Comparison of ENCODE assay signal across 8 cellular contexts in genomic region chr7:35800718-35801391, GRCh38. TPM values are rescaled to one million over a fixed set of nuclear protein-coding genes. Genes with fewer than 3 reads are reported as not detected.
DNase-seq lines count a peak whose midpoint lies in the region; ATAC-seq and TF ChIP-seq lines count a peak whose summit lies in the region.

Gene SEPTIN7, plus strand, starts transcription at chr7:35801057. Its CDS starts 153 bp downstream, at chr7:35801210.

- H3K4me3 ChIP-seq in GM12864 (ENCODE audit: low read depth, low read length) (peak within 1 kb of the TSS; percentile 98), ovary (peak within 1 kb of the TSS; percentile 98), thyroid gland (replicated peaks in 1 of 3) (peak within 1 kb of the TSS; percentile 64 to 92 (median 90))

- H3K9me3 ChIP-seq in ovary: no peaks in the 10 kb centered on the region
- no peaks in the 10 kb centered on the region for H3K9me3 ChIP-seq in thyroid gland

- peak; percentile 97 for DNase-seq in GM12864 (ENCODE audit: low read depth)
- peak; percentile 98 to 100 (median 100) for DNase-seq in NCI-H1417 (lab: John Stamatoyannopoulos, UW)
- peak; percentile 95 to 96 for DNase-seq in SW 1271 (lab: John Stamatoyannopoulos, UW)
- DNase-seq in activated naive CD8-positive, alpha-beta T cell treated with anti-CD3 and anti-CD28 coated beads, Interleukin-2, amount 50 U/mL, for 16 hours (ENCODE audit: low read depth, low spot score): peak; percentile 98
- peak; percentile 94 to 100 (median 99) for DNase-seq in head of caudate nucleus
- DNase-seq in ovary: peak; percentile 99
- DNase-seq in thyroid gland: peak; percentile 99

- H3K4me1 ChIP-seq in ovary (ENCODE audit: insufficient read depth) (peaks cover 3% of the 10 kb centered on the region), thyroid gland (peaks cover 15 to 19% of the 10 kb centered on the region in 2 donors)

- ATAC-seq in HG02759 (IDR thresholded peaks at IDR 0.05; ENCODE audit: unreplicated experiment): peak; percentile 87

- no peaks in the 10 kb centered on the region for H3K36me3 ChIP-seq in ovary
- H3K36me3 ChIP-seq in thyroid gland: no peaks in the 10 kb centered on the region

- peak within 1 kb of the TSS; percentile 91 to 92 for H3K27ac ChIP-seq in ovary
- H3K27ac ChIP-seq in thyroid gland: peak within 1 kb of the TSS; percentile 96 to 98 (median 98)

- intact Hi-C loops in head of caudate nucleus (cut with DNase I) (loop anchor here (5.0 to 10.0 kb wide), 3 partner anchors 54 to 104 kb away; no protein-coding TSS in a partner anchor), ovary (cut with DNase I) (loop anchor here (2.0 to 10.0 kb wide), 6 partner anchors 46 to 106 kb away; no protein-coding TSS in a partner anchor), thyroid gland (cut with DNase I) (loop anchor here (10.0 kb wide), 1 partner anchor 104 kb away; no protein-coding TSS in a partner anchor)

- H3K27me3 ChIP-seq in ovary: no peaks in the 10 kb centered on the region
- no peaks in the 10 kb centered on the region for H3K27me3 ChIP-seq in thyroid gland

- WGBS in ovary, 3 donors: 0 to 1% (median 0%) methylated on average over 47 to 62 of the region's 62 CpGs
- 0% methylated on average over 39 to 44 of the region's 62 CpGs for WGBS in thyroid gland, 2 donors

- TF ChIP-seq EP300 in ovary (IDR thresholded peaks at IDR 0.05): peak; percentile 7

- TF ChIP-seq POLR2A in ovary (IDR thresholded peaks at IDR 0.05) (peak; percentile 76), thyroid gland (IDR thresholded peaks at IDR 0.05) (peak; percentile 62 to 93)

- TF ChIP-seq CTCF in GM12864 (IDR thresholded peaks at IDR 0.05; ENCODE audit: low read depth, low read length, missing control alignments) (no peak), ovary (IDR thresholded peaks at IDR 0.05) (no peak), thyroid gland (IDR thresholded peaks at IDR 0.05) (no peak)

RNA-seq across cellular contexts. Expression of gene SEPTIN7, which starts in this region (rescaled TPM):
- total RNA-seq in ovary (100 to 1,000 TPM; 141 to 266 (median 234) TPM), thyroid gland (100 to 1,000 TPM; 142 to 522 (median 198) TPM)
- polyA plus RNA-seq in ovary: 100 to 1,000 TPM; 213 to 356 TPM

Comparison
In these comparisons a context has a peak if more than half of its experiments do, and no peak if none do; other contexts are left out.
1. Peak in every context shown above with its lines: DNase-seq, ATAC-seq, H3K4me3 ChIP-seq and H3K27ac ChIP-seq.